Comparison of ENCODE assay signal across 1 cellular context in the genomic region with DNA sequence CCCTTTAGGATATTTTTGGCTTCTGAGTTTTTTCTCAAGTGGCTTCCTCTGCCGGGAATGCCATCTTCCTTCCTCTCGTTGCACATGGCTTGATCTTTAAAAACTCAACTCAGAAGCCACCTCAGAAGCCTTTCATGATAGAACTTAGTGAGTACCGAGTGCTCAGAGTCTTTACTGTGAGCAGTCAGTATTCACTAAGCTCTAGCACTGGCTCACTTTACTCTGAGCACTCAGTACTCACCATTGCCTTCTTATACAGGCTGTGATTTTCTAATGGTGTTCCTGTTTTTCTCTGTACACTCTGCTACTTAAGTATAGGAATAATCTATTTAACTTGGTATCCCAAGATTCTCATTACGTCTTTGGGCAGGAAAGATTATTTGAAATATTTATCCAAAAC.
TF ChIP-seq lines count a peak whose summit lies in the region.

No MANE protein-coding gene starts in this region.

TF ChIP-seq in SK-N-SH treated with all-trans-retinoic acid at 6 μM for 48 hours, 23 proteins besides CTCF, POLR2A, EP300 and RAD21 (continued from another document):
- TF ChIP-seq, protein P1, sequence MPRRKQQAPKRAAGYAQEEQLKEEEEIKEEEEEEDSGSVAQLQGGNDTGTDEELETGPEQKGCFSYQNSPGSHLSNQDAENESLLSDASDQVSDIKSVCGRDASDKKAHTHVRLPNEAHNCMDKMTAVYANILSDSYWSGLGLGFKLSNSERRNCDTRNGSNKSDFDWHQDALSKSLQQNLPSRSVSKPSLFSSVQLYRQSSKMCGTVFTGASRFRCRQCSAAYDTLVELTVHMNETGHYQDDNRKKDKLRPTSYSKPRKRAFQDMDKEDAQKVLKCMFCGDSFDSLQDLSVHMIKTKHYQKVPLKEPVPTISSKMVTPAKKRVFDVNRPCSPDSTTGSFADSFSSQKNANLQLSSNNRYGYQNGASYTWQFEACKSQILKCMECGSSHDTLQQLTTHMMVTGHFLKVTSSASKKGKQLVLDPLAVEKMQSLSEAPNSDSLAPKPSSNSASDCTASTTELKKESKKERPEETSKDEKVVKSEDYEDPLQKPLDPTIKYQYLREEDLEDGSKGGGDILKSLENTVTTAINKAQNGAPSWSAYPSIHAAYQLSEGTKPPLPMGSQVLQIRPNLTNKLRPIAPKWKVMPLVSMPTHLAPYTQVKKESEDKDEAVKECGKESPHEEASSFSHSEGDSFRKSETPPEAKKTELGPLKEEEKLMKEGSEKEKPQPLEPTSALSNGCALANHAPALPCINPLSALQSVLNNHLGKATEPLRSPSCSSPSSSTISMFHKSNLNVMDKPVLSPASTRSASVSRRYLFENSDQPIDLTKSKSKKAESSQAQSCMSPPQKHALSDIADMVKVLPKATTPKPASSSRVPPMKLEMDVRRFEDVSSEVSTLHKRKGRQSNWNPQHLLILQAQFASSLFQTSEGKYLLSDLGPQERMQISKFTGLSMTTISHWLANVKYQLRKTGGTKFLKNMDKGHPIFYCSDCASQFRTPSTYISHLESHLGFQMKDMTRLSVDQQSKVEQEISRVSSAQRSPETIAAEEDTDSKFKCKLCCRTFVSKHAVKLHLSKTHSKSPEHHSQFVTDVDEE (CRISPR knock-in tag; IDR thresholded peaks at IDR 0.05): no peak
- TF ChIP-seq ZNF8 (CRISPR knock-in tag; IDR thresholded peaks at IDR 0.05) (no peak), ZFP3 (CRISPR knock-in tag; IDR thresholded peaks at IDR 0.05) (no peak), ZFP30 (CRISPR knock-in tag; IDR thresholded peaks at IDR 0.05) (no peak), ARNTL (CRISPR knock-in tag; IDR thresholded peaks at IDR 0.05; ENCODE audit: borderline replicate concordance, low read depth) (no peak), GLIS3 (CRISPR knock-in tag; IDR thresholded peaks at IDR 0.05) (no peak), RARB (CRISPR knock-in tag; IDR thresholded peaks at IDR 0.05) (no peak), SNAI2 (CRISPR knock-in tag; IDR thresholded peaks at IDR 0.05) (no peak), CSDC2 (CRISPR knock-in tag; IDR thresholded peaks at IDR 0.05) (no peak), BACH2 (CRISPR knock-in tag; IDR thresholded peaks at IDR 0.05; ENCODE audit: borderline replicate concordance) (no peak), OSR1 (CRISPR knock-in tag; IDR thresholded peaks at IDR 0.05) (no peak), ISL1 (CRISPR knock-in tag; IDR thresholded peaks at IDR 0.05) (no peak)
- TF ChIP-seq, protein P2, sequence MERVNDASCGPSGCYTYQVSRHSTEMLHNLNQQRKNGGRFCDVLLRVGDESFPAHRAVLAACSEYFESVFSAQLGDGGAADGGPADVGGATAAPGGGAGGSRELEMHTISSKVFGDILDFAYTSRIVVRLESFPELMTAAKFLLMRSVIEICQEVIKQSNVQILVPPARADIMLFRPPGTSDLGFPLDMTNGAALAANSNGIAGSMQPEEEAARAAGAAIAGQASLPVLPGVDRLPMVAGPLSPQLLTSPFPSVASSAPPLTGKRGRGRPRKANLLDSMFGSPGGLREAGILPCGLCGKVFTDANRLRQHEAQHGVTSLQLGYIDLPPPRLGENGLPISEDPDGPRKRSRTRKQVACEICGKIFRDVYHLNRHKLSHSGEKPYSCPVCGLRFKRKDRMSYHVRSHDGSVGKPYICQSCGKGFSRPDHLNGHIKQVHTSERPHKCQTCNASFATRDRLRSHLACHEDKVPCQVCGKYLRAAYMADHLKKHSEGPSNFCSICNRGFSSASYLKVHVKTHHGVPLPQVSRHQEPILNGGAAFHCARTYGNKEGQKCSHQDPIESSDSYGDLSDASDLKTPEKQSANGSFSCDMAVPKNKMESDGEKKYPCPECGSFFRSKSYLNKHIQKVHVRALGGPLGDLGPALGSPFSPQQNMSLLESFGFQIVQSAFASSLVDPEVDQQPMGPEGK (CRISPR knock-in tag; IDR thresholded peaks at IDR 0.05; ENCODE audit: borderline replicate concordance): no peak
- TF ChIP-seq, protein P3, sequence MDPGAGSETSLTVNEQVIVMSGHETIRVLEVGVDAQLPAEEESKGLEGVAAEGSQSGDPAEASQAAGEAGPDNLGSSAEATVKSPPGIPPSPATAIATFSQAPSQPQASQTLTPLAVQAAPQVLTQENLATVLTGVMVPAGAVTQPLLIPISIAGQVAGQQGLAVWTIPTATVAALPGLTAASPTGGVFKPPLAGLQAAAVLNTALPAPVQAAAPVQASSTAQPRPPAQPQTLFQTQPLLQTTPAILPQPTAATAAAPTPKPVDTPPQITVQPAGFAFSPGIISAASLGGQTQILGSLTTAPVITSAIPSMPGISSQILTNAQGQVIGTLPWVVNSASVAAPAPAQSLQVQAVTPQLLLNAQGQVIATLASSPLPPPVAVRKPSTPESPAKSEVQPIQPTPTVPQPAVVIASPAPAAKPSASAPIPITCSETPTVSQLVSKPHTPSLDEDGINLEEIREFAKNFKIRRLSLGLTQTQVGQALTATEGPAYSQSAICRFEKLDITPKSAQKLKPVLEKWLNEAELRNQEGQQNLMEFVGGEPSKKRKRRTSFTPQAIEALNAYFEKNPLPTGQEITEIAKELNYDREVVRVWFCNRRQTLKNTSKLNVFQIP (CRISPR knock-in tag; IDR thresholded peaks at IDR 0.05; ENCODE audit: borderline replicate concordance, low read depth): no peak
- TF ChIP-seq, protein P4, sequence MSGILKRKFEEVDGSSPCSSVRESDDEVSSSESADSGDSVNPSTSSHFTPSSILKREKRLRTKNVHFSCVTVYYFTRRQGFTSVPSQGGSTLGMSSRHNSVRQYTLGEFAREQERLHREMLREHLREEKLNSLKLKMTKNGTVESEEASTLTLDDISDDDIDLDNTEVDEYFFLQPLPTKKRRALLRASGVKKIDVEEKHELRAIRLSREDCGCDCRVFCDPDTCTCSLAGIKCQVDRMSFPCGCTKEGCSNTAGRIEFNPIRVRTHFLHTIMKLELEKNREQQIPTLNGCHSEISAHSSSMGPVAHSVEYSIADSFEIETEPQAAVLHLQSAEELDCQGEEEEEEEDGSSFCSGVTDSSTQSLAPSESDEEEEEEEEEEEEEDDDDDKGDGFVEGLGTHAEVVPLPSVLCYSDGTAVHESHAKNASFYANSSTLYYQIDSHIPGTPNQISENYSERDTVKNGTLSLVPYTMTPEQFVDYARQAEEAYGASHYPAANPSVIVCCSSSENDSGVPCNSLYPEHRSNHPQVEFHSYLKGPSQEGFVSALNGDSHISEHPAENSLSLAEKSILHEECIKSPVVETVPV (CRISPR knock-in tag; IDR thresholded peaks at IDR 0.05): no peak
TF ChIP-seq in SK-N-SH treated with all-trans-retinoic acid at 6 μM for 48 hours: peak in this region for 0.
